Comparison of ENCODE assay signal across 8 cellular contexts in the genomic region with DNA sequence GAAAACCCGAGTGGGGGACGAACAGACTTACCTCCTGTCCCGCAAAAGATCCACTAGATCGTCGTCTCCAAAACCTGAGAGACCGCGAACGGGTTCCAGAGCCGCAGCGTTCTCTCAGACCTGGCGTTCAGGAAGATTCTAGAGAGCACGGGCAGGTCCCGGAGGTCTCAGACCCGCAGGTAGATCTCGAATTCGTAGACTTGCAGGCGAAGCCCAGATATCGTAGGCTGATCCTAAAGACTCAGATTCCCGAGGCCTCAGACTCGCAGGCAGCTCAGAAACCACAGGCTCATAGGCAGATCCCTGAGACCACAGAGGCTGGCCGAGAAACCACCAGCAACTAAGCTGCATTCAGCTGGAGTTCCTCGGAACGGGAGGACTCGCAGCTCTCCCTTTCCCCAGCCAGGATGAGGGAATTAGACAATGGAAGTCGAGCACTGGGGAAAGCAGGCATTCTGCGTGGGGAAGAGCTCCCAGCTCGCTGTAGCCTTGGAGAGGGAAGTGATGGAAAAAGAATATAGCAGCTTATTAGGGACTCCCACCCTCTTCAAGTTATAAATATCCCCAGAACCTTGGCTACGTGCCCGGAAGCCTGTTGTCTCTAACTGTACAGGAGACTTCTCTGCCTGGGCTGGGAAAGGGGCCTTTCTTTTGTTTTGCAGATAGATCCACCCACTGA. TPM values are rescaled to one million over a fixed set of nuclear protein-coding genes. Genes with fewer than 3 reads are reported as not detected.
DNase-seq lines count a peak whose midpoint lies in the region; FAIRE-seq and TF ChIP-seq lines count a peak whose summit lies in the region.

ZNF436 (minus strand) TSS at position 502 of the 679 bp plus-strand sequence. CDS start 1,831 bp downstream, outside the sequence.

- peaks cover 22% of the 10 kb centered on the region for H3K36me3 Mint-ChIP-seq in Caco-2 (ENCODE audit: insufficient read depth, unreplicated experiment)
- H3K36me3 Mint-ChIP-seq in activated naive CD8-positive, alpha-beta T cell treated with anti-CD3 and anti-CD28 coated beads for 36 hours: peaks cover 33% of the 10 kb centered on the region
- H3K36me3 Mint-ChIP-seq in neural progenitor cell: peaks cover 39% of the 10 kb centered on the region

- peaks cover 8% of the 10 kb centered on the region for H3K4me1 Mint-ChIP-seq in Caco-2 (ENCODE audit: low read depth, unreplicated experiment)
- H3K4me1 Mint-ChIP-seq in activated naive CD8-positive, alpha-beta T cell treated with anti-CD3 and anti-CD28 coated beads for 36 hours: peaks cover 33% of the 10 kb centered on the region
- H3K4me1 Mint-ChIP-seq in neural progenitor cell: peaks cover 71% of the 10 kb centered on the region

- H3K9me3 ChIP-seq in Caco-2 (peaks cover 4% of the 10 kb centered on the region; the same call in 1 of the 2 replicates), neural progenitor cell (ENCODE audit: low read depth) (peaks cover 4% of the 10 kb centered on the region)

- H3K9ac ChIP-seq in neural progenitor cell: peak within 1 kb of the TSS; percentile 41

- FAIRE-seq in urothelium cell line (lab: Jason Lieb, UNC) (no peak), D721Med (lab: Jason Lieb, UNC) (no peak)

- peaks cover 20% of the 10 kb centered on the region for H3K79me2 ChIP-seq in neural progenitor cell (ENCODE audit: low read depth)

- DNase-seq in Caco-2: peak in 1 of 2 experiments; percentile 16
- DNase-seq in Kasumi-1 (lab: John Stamatoyannopoulos, UW): peak; percentile 90
- DNase-seq in RKO (ENCODE audit: low spot score): peak; percentile 60
- peak; percentile 45 for DNase-seq in activated naive CD8-positive, alpha-beta T cell treated with anti-CD3 and anti-CD28 coated beads for 36 hours
- no peak for DNase-seq in glomerular endothelial cell (ENCODE audit: extremely low read depth, low read depth, low spot score)
- DNase-seq in neural progenitor cell (ENCODE audit: low spot score): peak; percentile 67
- peak; percentile 33 for DNase-seq in urothelium cell line (ENCODE audit: low spot score)
- no peak for DNase-seq in D721Med (ENCODE audit: insufficient read length, low spot score)

- no peaks in the 10 kb centered on the region for H3K36me3 ChIP-seq in Caco-2 (ENCODE audit: control insufficient read depth, insufficient read depth, low read length)
- H3K36me3 ChIP-seq in neural progenitor cell: peaks cover 4% of the 10 kb centered on the region

- H3K27ac ChIP-seq in neural progenitor cell: peak within 1 kb of the TSS; percentile 89

- TF ChIP-seq CTCF in Caco-2 (IDR thresholded peaks at IDR 0.05; ENCODE audit: insufficient read depth in 1 of 2, low read depth in 1 of 2, low read length in 1 of 2, severe bottlenecking in 1 of 2, unreplicated experiment in 1 of 2) (no peak), neural progenitor cell (IDR thresholded peaks at IDR 0.05) (no peak), D721Med (IDR thresholded peaks at IDR 0.05; ENCODE audit: insufficient read depth, missing control alignments) (no peak)

- H3K27ac Mint-ChIP-seq in Caco-2 (ENCODE audit: unreplicated experiment) (peak within 1 kb of the TSS; percentile 85), neural progenitor cell (peak within 1 kb of the TSS; percentile 99)
- peak within 1 kb of the TSS; percentile 96 for H3K27ac Mint-ChIP-seq in activated naive CD8-positive, alpha-beta T cell treated with anti-CD3 and anti-CD28 coated beads for 36 hours

- H3K4me3 Mint-ChIP-seq in Caco-2 (ENCODE audit: unreplicated experiment) (peak within 1 kb of the TSS; percentile 80), neural progenitor cell (peak within 1 kb of the TSS; percentile 96)
- H3K4me3 Mint-ChIP-seq in activated naive CD8-positive, alpha-beta T cell treated with anti-CD3 and anti-CD28 coated beads for 36 hours: peak within 1 kb of the TSS; percentile 94

- TSS peak; percentile 68 for BruUV-seq in Caco-2 (replicated peaks; lab: Mats Ljungman, UMichigan)

- H3K9me3 Mint-ChIP-seq in Caco-2 (ENCODE audit: unreplicated experiment) (no peaks in the 10 kb centered on the region), neural progenitor cell (peaks cover 25% of the 10 kb centered on the region)
- H3K9me3 Mint-ChIP-seq in activated naive CD8-positive, alpha-beta T cell treated with anti-CD3 and anti-CD28 coated beads for 36 hours: peaks cover 1% of the 10 kb centered on the region

- peak within 1 kb of the TSS; percentile 73 for H3K4me3 ChIP-seq in Caco-2 (ENCODE audit: low read depth, low read length)
- H3K4me3 ChIP-seq in neural progenitor cell: peak within 1 kb of the TSS; percentile 79

- H3K4me2 ChIP-seq in neural progenitor cell: peak within 1 kb of the TSS; percentile 93

- peaks cover 21% of the 10 kb centered on the region for H4K20me1 ChIP-seq in neural progenitor cell (ENCODE audit: low read depth)

- H3K27me3 ChIP-seq in Caco-2 (replicated peaks; ENCODE audit: control insufficient read depth, insufficient read depth, low read length) (no peaks in the 10 kb centered on the region), neural progenitor cell (peaks cover 46% of the 10 kb centered on the region)

- no peaks in the 10 kb centered on the region for H3K27me3 Mint-ChIP-seq in Caco-2 (ENCODE audit: insufficient read depth, unreplicated experiment)
- H3K27me3 Mint-ChIP-seq in activated naive CD8-positive, alpha-beta T cell treated with anti-CD3 and anti-CD28 coated beads for 36 hours: no peaks in the 10 kb centered on the region
- peaks cover 4% of the 10 kb centered on the region for H3K27me3 Mint-ChIP-seq in neural progenitor cell (ENCODE audit: insufficient read depth, low read depth)

- peaks cover 55% of the 10 kb centered on the region for H3F3A ChIP-seq in neural progenitor cell (ENCODE audit: low read depth)

- H2AFZ ChIP-seq in neural progenitor cell (replicated peaks): peak within 1 kb of the TSS; percentile 93

- POLR2A ChIA-PET in Caco-2 (lab: Charles Lee): interaction anchor here (1.0 kb wide), 1 partner anchor 25 kb away, joined by 12 read pairs; the partner anchor contains the start of gene HNRNPR

- intact Hi-C loops in Caco-2 (cut with micrococcal nuclease; ENCODE audit: unreplicated experiment): no loop called here

- CTCF ChIA-PET in Caco-2 (lab: Charles Lee): interaction anchor here (0.9 to 1.0 kb wide), 2 partner anchors 25 to 170 kb away, joined by 3 to 6 read pairs; partner anchors contain the start of gene HNRNPR

- H3K4me1 ChIP-seq in Caco-2 (peaks cover 22% of the 10 kb centered on the region), neural progenitor cell (peaks cover 45% of the 10 kb centered on the region)

RNA-seq across cellular contexts. Expression of gene ZNF436, which starts in this region (rescaled TPM):
- total RNA-seq in Caco-2 (2022) (6.0 and 6.1 TPM in 2 replicates), glomerular endothelial cell (22.9 and 25.6 TPM in 2 replicates), neural progenitor cell (ENCODE audit: low replicate concordance) (10.4 and 15.4 TPM in 2 replicates)
- 1 to 10 TPM; 3.7 to 4.4 TPM for total RNA-seq in activated naive CD8-positive, alpha-beta T cell treated with anti-CD3 and anti-CD28 coated beads for 36 hours

Comparison
In these comparisons a context has a peak if more than half of its experiments do, and no peak if none do; other contexts are left out.
1. DNase-seq: peak in Kasumi-1 (2 of 2), RKO (single experiment), activated naive CD8-positive, alpha-beta T cell treated with anti-CD3 and anti-CD28 coated beads for 36 hours (single experiment), neural progenitor cell (single experiment) and urothelium cell line (single experiment); none in glomerular endothelial cell (single experiment) and D721Med (single experiment).
2. Peak in every context shown above with its lines, with median percentiles within 50 percentile points of each other: H3K27ac Mint-ChIP-seq and H3K4me3 Mint-ChIP-seq.